Comparison of ENCODE assay signal across 2 cellular contexts in the genomic region with DNA sequence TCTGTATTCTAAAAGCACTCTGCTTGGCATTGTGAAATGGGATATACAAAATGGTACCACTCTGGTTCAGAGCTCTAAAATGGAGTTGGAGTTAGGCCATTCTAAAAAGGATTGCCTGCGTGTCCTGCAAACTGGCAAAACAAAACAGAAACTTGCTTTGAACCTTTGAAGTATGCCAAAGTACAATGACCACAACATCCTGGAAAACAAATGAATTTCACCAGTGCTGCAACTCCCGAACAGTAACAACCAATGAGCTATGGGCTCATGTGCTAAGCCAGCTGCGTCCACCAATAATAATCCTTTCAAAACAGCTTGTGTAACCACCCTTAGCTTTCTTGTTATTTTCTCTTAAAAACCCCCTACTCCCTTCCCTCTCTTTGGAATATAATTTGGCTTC.
A peak's percentile ranks its signal among the peaks of the same experiment; 100 is the strongest.
TF ChIP-seq lines count a peak whose summit lies in the region.

No MANE protein-coding gene starts in this region.

TF ChIP-seq in liver, 16 proteins besides CTCF, POLR2A, EP300 and RAD21:
- TF ChIP-seq, protein P1, sequence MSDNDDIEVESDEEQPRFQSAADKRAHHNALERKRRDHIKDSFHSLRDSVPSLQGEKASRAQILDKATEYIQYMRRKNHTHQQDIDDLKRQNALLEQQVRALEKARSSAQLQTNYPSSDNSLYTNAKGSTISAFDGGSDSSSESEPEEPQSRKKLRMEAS (IDR thresholded peaks at IDR 0.05) = no peak
- TF ChIP-seq, protein P2, sequence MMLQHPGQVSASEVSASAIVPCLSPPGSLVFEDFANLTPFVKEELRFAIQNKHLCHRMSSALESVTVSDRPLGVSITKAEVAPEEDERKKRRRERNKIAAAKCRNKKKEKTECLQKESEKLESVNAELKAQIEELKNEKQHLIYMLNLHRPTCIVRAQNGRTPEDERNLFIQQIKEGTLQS (IDR thresholded peaks at IDR 0.05) = no peak
- TF ChIP-seq, protein P3, sequence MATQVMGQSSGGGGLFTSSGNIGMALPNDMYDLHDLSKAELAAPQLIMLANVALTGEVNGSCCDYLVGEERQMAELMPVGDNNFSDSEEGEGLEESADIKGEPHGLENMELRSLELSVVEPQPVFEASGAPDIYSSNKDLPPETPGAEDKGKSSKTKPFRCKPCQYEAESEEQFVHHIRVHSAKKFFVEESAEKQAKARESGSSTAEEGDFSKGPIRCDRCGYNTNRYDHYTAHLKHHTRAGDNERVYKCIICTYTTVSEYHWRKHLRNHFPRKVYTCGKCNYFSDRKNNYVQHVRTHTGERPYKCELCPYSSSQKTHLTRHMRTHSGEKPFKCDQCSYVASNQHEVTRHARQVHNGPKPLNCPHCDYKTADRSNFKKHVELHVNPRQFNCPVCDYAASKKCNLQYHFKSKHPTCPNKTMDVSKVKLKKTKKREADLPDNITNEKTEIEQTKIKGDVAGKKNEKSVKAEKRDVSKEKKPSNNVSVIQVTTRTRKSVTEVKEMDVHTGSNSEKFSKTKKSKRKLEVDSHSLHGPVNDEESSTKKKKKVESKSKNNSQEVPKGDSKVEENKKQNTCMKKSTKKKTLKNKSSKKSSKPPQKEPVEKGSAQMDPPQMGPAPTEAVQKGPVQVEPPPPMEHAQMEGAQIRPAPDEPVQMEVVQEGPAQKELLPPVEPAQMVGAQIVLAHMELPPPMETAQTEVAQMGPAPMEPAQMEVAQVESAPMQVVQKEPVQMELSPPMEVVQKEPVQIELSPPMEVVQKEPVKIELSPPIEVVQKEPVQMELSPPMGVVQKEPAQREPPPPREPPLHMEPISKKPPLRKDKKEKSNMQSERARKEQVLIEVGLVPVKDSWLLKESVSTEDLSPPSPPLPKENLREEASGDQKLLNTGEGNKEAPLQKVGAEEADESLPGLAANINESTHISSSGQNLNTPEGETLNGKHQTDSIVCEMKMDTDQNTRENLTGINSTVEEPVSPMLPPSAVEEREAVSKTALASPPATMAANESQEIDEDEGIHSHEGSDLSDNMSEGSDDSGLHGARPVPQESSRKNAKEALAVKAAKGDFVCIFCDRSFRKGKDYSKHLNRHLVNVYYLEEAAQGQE (IDR thresholded peaks at IDR 0.05) = no peak
- peak; percentile 13 to 31 for TF ChIP-seq HNF4A (conservative IDR thresholded peaks at IDR 0.05)
- no peak for TF ChIP-seq JUND (IDR thresholded peaks at IDR 0.05)

TF ChIP-seq in HepG2, 621 proteins besides CTCF, POLR2A, EP300 and RAD21:
- TF ChIP-seq TGIF2 (CRISPR knock-in tag; IDR thresholded peaks at IDR 0.05) = no peak
- TF ChIP-seq HHEX (CRISPR knock-in tag; IDR thresholded peaks at IDR 0.05) = no peak
- no peak for TF ChIP-seq RFXANK (CRISPR knock-in tag; IDR thresholded peaks at IDR 0.05)
- TF ChIP-seq, protein P4, sequence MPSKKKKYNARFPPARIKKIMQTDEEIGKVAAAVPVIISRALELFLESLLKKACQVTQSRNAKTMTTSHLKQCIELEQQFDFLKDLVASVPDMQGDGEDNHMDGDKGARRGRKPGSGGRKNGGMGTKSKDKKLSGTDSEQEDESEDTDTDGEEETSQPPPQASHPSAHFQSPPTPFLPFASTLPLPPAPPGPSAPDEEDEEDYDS (CRISPR knock-in tag; IDR thresholded peaks at IDR 0.05) = no peak
- TF ChIP-seq, protein P5, sequence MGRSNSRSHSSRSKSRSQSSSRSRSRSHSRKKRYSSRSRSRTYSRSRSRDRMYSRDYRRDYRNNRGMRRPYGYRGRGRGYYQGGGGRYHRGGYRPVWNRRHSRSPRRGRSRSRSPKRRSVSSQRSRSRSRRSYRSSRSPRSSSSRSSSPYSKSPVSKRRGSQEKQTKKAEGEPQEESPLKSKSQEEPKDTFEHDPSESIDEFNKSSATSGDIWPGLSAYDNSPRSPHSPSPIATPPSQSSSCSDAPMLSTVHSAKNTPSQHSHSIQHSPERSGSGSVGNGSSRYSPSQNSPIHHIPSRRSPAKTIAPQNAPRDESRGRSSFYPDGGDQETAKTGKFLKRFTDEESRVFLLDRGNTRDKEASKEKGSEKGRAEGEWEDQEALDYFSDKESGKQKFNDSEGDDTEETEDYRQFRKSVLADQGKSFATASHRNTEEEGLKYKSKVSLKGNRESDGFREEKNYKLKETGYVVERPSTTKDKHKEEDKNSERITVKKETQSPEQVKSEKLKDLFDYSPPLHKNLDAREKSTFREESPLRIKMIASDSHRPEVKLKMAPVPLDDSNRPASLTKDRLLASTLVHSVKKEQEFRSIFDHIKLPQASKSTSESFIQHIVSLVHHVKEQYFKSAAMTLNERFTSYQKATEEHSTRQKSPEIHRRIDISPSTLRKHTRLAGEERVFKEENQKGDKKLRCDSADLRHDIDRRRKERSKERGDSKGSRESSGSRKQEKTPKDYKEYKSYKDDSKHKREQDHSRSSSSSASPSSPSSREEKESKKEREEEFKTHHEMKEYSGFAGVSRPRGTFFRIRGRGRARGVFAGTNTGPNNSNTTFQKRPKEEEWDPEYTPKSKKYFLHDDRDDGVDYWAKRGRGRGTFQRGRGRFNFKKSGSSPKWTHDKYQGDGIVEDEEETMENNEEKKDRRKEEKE (IDR thresholded peaks at IDR 0.05) = no peak
- TF ChIP-seq FIP1L1 (IDR thresholded peaks at IDR 0.05; ENCODE audit: borderline replicate concordance, insufficient read depth, low read depth, low read length) = no peak
- no peak for TF ChIP-seq ZNF619 (CRISPR knock-in tag; IDR thresholded peaks at IDR 0.05)
- no peak for TF ChIP-seq PITX1 (CRISPR knock-in tag; IDR thresholded peaks at IDR 0.05)
- TF ChIP-seq RCOR2 (CRISPR knock-in tag; IDR thresholded peaks at IDR 0.05) = no peak
- TF ChIP-seq, protein P6, sequence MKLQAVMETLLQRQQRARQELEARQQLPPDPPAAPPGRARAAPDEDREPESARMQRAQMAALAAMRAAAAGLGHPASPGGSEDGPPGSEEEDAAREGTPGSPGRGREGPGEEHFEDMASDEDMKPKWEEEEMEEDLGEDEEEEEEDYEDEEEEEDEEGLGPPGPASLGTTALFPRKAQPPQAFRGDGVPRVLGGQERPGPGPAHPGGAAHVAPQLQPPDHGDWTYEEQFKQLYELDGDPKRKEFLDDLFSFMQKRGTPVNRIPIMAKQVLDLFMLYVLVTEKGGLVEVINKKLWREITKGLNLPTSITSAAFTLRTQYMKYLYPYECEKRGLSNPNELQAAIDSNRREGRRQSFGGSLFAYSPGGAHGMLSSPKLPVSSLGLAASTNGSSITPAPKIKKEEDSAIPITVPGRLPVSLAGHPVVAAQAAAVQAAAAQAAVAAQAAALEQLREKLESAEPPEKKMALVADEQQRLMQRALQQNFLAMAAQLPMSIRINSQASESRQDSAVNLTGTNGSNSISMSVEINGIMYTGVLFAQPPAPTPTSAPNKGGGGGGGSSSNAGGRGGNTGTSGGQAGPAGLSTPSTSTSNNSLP (IDR thresholded peaks at IDR 0.05; ENCODE audit: low read depth, low read length) = no peak
- no peak for TF ChIP-seq ZNF558 (CRISPR knock-in tag; IDR thresholded peaks at IDR 0.05; ENCODE audit: borderline replicate concordance)
- TF ChIP-seq, protein P7, sequence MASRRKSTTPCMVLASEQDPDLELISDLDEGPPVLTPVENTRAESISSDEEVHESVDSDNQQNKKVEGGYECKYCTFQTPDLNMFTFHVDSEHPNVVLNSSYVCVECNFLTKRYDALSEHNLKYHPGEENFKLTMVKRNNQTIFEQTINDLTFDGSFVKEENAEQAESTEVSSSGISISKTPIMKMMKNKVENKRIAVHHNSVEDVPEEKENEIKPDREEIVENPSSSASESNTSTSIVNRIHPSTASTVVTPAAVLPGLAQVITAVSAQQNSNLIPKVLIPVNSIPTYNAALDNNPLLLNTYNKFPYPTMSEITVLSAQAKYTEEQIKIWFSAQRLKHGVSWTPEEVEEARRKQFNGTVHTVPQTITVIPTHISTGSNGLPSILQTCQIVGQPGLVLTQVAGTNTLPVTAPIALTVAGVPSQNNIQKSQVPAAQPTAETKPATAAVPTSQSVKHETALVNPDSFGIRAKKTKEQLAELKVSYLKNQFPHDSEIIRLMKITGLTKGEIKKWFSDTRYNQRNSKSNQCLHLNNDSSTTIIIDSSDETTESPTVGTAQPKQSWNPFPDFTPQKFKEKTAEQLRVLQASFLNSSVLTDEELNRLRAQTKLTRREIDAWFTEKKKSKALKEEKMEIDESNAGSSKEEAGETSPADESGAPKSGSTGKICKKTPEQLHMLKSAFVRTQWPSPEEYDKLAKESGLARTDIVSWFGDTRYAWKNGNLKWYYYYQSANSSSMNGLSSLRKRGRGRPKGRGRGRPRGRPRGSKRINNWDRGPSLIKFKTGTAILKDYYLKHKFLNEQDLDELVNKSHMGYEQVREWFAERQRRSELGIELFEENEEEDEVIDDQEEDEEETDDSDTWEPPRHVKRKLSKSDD (CRISPR knock-in tag; IDR thresholded peaks at IDR 0.05; ENCODE audit: low read depth) = no peak
- no peak for TF ChIP-seq PLRG1 (conservative IDR thresholded peaks at IDR 0.05)
- TF ChIP-seq FOXJ3 (CRISPR knock-in tag; IDR thresholded peaks at IDR 0.05; ENCODE audit: borderline replicate concordance) = no peak
- TF ChIP-seq ZNF17 (CRISPR knock-in tag; IDR thresholded peaks at IDR 0.05) = no peak
- TF ChIP-seq ZFP90 (CRISPR knock-in tag; IDR thresholded peaks at IDR 0.05; ENCODE audit: borderline replicate concordance) = no peak
- TF ChIP-seq, protein P8, sequence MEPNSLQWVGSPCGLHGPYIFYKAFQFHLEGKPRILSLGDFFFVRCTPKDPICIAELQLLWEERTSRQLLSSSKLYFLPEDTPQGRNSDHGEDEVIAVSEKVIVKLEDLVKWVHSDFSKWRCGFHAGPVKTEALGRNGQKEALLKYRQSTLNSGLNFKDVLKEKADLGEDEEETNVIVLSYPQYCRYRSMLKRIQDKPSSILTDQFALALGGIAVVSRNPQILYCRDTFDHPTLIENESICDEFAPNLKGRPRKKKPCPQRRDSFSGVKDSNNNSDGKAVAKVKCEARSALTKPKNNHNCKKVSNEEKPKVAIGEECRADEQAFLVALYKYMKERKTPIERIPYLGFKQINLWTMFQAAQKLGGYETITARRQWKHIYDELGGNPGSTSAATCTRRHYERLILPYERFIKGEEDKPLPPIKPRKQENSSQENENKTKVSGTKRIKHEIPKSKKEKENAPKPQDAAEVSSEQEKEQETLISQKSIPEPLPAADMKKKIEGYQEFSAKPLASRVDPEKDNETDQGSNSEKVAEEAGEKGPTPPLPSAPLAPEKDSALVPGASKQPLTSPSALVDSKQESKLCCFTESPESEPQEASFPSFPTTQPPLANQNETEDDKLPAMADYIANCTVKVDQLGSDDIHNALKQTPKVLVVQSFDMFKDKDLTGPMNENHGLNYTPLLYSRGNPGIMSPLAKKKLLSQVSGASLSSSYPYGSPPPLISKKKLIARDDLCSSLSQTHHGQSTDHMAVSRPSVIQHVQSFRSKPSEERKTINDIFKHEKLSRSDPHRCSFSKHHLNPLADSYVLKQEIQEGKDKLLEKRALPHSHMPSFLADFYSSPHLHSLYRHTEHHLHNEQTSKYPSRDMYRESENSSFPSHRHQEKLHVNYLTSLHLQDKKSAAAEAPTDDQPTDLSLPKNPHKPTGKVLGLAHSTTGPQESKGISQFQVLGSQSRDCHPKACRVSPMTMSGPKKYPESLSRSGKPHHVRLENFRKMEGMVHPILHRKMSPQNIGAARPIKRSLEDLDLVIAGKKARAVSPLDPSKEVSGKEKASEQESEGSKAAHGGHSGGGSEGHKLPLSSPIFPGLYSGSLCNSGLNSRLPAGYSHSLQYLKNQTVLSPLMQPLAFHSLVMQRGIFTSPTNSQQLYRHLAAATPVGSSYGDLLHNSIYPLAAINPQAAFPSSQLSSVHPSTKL (CRISPR knock-in tag; IDR thresholded peaks at IDR 0.05) = no peak
